1 cellular context compared by ENCODE assay signal in the genomic region with DNA sequence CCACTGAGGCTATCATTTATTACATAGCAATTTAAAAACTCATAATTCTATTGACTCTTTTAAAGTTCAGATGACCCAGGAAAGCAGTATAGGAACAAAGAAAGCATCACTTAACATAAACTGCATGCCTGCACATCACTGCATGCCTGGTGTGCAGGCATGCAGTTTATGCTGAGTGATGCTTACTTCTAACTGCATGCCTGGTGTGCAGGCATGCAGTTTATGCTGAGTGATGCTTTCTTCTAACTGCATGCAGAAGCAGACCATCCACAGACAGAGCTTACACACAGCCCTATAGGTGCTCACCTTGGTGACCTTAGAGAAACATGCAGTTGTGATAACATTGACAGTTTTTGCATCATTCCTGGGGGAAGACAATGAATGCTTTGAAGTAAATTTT.
TF ChIP-seq lines count a peak whose summit lies in the region.

No MANE protein-coding gene starts in this region.

TF ChIP-seq in HepG2, 621 proteins besides CTCF, POLR2A, EP300 and RAD21:
- TF ChIP-seq NFYC (CRISPR knock-in tag; IDR thresholded peaks at IDR 0.05) (no peak), ZNF296 (CRISPR knock-in tag; conservative IDR thresholded peaks at IDR 0.05) (no peak), EHMT2 (IDR thresholded peaks at IDR 0.05; ENCODE audit: borderline replicate concordance, low read depth, low read length) (no peak), MAFF (IDR thresholded peaks at IDR 0.05; ENCODE audit: low read depth, low read length) (0 out of 2 replicates have a peak, but pooled peaks have one; percentile 10), ZNF343 (CRISPR knock-in tag; IDR thresholded peaks at IDR 0.05) (no peak), TARDBP (CRISPR knock-in tag; IDR thresholded peaks at IDR 0.05) (no peak), ZBTB38 (CRISPR knock-in tag; IDR thresholded peaks at IDR 0.05) (no peak), KDM1A (CRISPR knock-in tag; IDR thresholded peaks at IDR 0.05) (no peak), ZNF629 (CRISPR knock-in tag; conservative IDR thresholded peaks at IDR 0.05) (no peak), SSRP1 (CRISPR knock-in tag; IDR thresholded peaks at IDR 0.05) (no peak), TEAD3 (CRISPR knock-in tag; optimal IDR thresholded peaks at IDR 0.05; ENCODE audit: borderline replicate concordance) (no peak), MAFK (conservative IDR thresholded peaks at IDR 0.05 in 1 of 2, IDR thresholded peaks at IDR 0.05 in 1 of 2; ENCODE audit: low read length in 2 of 2) (peak; percentile 3 to 24; a peak in 1 of 4 replicates), MYNN (CRISPR knock-in tag; IDR thresholded peaks at IDR 0.05; ENCODE audit: low read depth) (no peak)
- TF ChIP-seq, protein P1, sequence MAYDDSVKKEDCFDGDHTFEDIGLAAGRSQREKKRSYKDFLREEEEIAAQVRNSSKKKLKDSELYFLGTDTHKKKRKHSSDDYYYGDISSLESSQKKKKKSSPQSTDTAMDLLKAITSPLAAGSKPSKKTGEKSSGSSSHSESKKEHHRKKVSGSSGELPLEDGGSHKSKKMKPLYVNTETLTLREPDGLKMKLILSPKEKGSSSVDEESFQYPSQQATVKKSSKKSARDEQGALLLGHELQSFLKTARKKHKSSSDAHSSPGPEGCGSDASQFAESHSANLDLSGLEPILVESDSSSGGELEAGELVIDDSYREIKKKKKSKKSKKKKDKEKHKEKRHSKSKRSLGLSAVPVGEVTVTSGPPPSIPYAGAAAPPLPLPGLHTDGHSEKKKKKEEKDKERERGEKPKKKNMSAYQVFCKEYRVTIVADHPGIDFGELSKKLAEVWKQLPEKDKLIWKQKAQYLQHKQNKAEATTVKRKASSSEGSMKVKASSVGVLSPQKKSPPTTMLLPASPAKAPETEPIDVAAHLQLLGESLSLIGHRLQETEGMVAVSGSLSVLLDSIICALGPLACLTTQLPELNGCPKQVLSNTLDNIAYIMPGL (CRISPR knock-in tag; IDR thresholded peaks at IDR 0.05; ENCODE audit: borderline replicate concordance in 1 of 2, low read depth in 1 of 2) = no peak
- TF ChIP-seq, protein P2, sequence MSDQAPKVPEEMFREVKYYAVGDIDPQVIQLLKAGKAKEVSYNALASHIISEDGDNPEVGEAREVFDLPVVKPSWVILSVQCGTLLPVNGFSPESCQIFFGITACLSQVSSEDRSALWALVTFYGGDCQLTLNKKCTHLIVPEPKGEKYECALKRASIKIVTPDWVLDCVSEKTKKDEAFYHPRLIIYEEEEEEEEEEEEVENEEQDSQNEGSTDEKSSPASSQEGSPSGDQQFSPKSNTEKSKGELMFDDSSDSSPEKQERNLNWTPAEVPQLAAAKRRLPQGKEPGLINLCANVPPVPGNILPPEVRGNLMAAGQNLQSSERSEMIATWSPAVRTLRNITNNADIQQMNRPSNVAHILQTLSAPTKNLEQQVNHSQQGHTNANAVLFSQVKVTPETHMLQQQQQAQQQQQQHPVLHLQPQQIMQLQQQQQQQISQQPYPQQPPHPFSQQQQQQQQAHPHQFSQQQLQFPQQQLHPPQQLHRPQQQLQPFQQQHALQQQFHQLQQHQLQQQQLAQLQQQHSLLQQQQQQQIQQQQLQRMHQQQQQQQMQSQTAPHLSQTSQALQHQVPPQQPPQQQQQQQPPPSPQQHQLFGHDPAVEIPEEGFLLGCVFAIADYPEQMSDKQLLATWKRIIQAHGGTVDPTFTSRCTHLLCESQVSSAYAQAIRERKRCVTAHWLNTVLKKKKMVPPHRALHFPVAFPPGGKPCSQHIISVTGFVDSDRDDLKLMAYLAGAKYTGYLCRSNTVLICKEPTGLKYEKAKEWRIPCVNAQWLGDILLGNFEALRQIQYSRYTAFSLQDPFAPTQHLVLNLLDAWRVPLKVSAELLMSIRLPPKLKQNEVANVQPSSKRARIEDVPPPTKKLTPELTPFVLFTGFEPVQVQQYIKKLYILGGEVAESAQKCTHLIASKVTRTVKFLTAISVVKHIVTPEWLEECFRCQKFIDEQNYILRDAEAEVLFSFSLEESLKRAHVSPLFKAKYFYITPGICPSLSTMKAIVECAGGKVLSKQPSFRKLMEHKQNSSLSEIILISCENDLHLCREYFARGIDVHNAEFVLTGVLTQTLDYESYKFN (CRISPR knock-in tag; conservative IDR thresholded peaks at IDR 0.05) = no peak
- TF ChIP-seq, protein P3, sequence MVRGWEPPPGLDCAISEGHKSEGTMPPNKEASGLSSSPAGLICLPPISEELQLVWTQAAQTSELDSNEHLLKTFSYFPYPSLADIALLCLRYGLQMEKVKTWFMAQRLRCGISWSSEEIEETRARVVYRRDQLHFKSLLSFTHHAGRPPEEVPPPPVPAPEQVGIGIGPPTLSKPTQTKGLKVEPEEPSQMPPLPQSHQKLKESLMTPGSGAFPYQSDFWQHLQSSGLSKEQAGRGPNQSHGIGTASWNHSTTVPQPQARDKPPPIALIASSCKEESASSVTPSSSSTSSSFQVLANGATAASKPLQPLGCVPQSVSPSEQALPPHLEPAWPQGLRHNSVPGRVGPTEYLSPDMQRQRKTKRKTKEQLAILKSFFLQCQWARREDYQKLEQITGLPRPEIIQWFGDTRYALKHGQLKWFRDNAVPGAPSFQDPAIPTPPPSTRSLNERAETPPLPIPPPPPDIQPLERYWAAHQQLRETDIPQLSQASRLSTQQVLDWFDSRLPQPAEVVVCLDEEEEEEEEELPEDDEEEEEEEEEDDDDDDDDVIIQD (CRISPR knock-in tag; IDR thresholded peaks at IDR 0.05; ENCODE audit: low read depth) = no peak
